In genomic region chr3:71528816-71529215, GRCh38 we compare ENCODE assay signal across 18 cellular contexts. TPM values are rescaled to one million over a fixed set of nuclear protein-coding genes. Genes with fewer than 3 reads are reported as not detected.
DNase-seq lines count a peak whose midpoint lies in the region; ATAC-seq, FAIRE-seq and TF ChIP-seq lines count a peak whose summit lies in the region.
"Had no signal": no experiment of that assay in that cellular context is flagged by ENCODE, and none has a peak within 500 bp of the region (broad histone marks: within the 10 kb centered on the region; RNA-seq: fewer than 3 reads in every experiment).

No MANE protein-coding gene starts in this region.

- peak overlapping the region in 1 of 2 donors; percentile 45 for H3K27ac Mint-ChIP-seq in activated naive CD4-positive, alpha-beta T cell treated with anti-CD3 and anti-CD28 coated beads, Interleukin-2, amount 50 U/mL, for 72 hours
- no peak overlapping the region for H3K27ac Mint-ChIP-seq in activated naive CD4-positive, alpha-beta T cell treated with anti-CD3 and anti-CD28 coated beads, Interleukin-2, amount 10 ng/mL, durations not matched to agents 7 days and 5 days
- H3K27ac Mint-ChIP-seq in activated T-helper 2 cell treated with anti-CD3 and anti-CD28 coated beads, Interferon-gamma antibody, Interleukin-2, Interleukin-4, amounts not matched to agents 10 μg/mL and 5 μg/mL and 100 μg/mL, durations not matched to agents 14 hours and 24 hours and 36 hours, result peak overlapping the region; percentile 52
- H3K27ac Mint-ChIP-seq: nephron progenitor cell had no signal

- DNase-seq in activated naive CD4-positive, alpha-beta T cell treated with anti-CD3 and anti-CD28 coated beads, Interleukin-2, amount 50 U/mL, for 72 hours (ENCODE audit: low spot score in 2 of 2), result no peak
- no peak for DNase-seq in activated naive CD4-positive, alpha-beta T cell treated with anti-CD3 and anti-CD28 coated beads, Interleukin-2, amount 10 ng/mL, durations not matched to agents 7 days and 5 days
- DNase-seq in activated T-helper 2 cell treated with anti-CD3 and anti-CD28 coated beads, Interferon-gamma antibody, Interleukin-2, Interleukin-4, amounts not matched to agents 10 μg/mL and 5 μg/mL and 100 μg/mL, durations not matched to agents 14 hours and 24 hours and 36 hours (ENCODE audit: low spot score), result no peak
- no peak for DNase-seq in NCI-H1930 (lab: John Stamatoyannopoulos, UW)
- no peak for DNase-seq in brain microvascular endothelial cell
- DNase-seq in pancreas, result no peak
- DNase-seq: foreskin fibroblast; GDM1; NCI-H1417 treated with DMSO at 0.1 percent for 48 hours; NCI-H510A; nephron progenitor cell; PC-9; sigmoid colon; stimulated activated CD4-positive, alpha-beta T cell treated with anti-CD3 and anti-CD28 coated beads, Interleukin-4, amount 100 ng/mL, for 4 hours; upper lobe of left lung had no signal

- CTCF ChIA-PET in activated naive CD4-positive, alpha-beta T cell treated with anti-CD3 and anti-CD28 coated beads, Interleukin-2, amount 10 ng/mL, durations not matched to agents 7 days and 5 days (lab: Charles Lee), result no interaction called here

- peak; percentile 71 to 90 for ATAC-seq in activated naive CD4-positive, alpha-beta T cell treated with anti-CD3 and anti-CD28 coated beads, Interleukin-2, amount 50 U/mL, for 72 hours
- ATAC-seq in HG03097 (IDR thresholded peaks at IDR 0.05; ENCODE audit: low FRiP score, unreplicated experiment) (peak; percentile 85), HG02623 (IDR thresholded peaks at IDR 0.05; ENCODE audit: unreplicated experiment) (no peak), pancreas (no peak)

- no peak overlapping the region for H3K4me3 ChIP-seq in brain microvascular endothelial cell (ENCODE audit: low read depth, low read length)
- H3K4me3 ChIP-seq in pancreas, result no peak overlapping the region
- H3K4me3 ChIP-seq: lung, PC-9, sigmoid colon, upper lobe of left lung had no signal

- H3K27ac ChIP-seq in brain microvascular endothelial cell (no peak overlapping the region), pancreas (no peak overlapping the region)
- H3K27ac ChIP-seq: PC-9, sigmoid colon, upper lobe of left lung had no signal

- in situ Hi-C loops in brain microvascular endothelial cell (cut with HindIII; ENCODE audit: low pct_ligation_motif_present, low sequenced_read_pairs), result no loop called here

- H3K9me3 ChIP-seq in pancreas, result no peaks in the 10 kb centered on the region
- H3K9me3 ChIP-seq: sigmoid colon, upper lobe of left lung had no signal

- no peaks in the 10 kb centered on the region for H3K27me3 Mint-ChIP-seq in activated naive CD4-positive, alpha-beta T cell treated with anti-CD3 and anti-CD28 coated beads, Interleukin-2, amount 10 ng/mL, durations not matched to agents 7 days and 5 days
- H3K27me3 Mint-ChIP-seq in activated T-helper 2 cell treated with anti-CD3 and anti-CD28 coated beads, Interferon-gamma antibody, Interleukin-2, Interleukin-4, amounts not matched to agents 10 μg/mL and 5 μg/mL and 100 μg/mL, durations not matched to agents 14 hours and 24 hours and 36 hours (ENCODE audit: low read depth), result no peaks in the 10 kb centered on the region

- H3K36me3 ChIP-seq in brain microvascular endothelial cell (replicated peaks), result no peaks in the 10 kb centered on the region
- no peaks in the 10 kb centered on the region for H3K36me3 ChIP-seq in pancreas
- H3K36me3 ChIP-seq: sigmoid colon, upper lobe of left lung had no signal

- H3K27me3 ChIP-seq in brain microvascular endothelial cell (replicated peaks) (no peaks in the 10 kb centered on the region), pancreas (no peaks in the 10 kb centered on the region)
- H3K27me3 ChIP-seq: sigmoid colon, upper lobe of left lung had no signal

- no peak overlapping the region for H3K4me3 Mint-ChIP-seq in activated naive CD4-positive, alpha-beta T cell treated with anti-CD3 and anti-CD28 coated beads, Interleukin-2, amount 10 ng/mL, durations not matched to agents 7 days and 5 days
- no peak overlapping the region for H3K4me3 Mint-ChIP-seq in activated T-helper 2 cell treated with anti-CD3 and anti-CD28 coated beads, Interferon-gamma antibody, Interleukin-2, Interleukin-4, amounts not matched to agents 10 μg/mL and 5 μg/mL and 100 μg/mL, durations not matched to agents 14 hours and 24 hours and 36 hours (ENCODE audit: low read depth)
- H3K4me3 Mint-ChIP-seq: nephron progenitor cell had no signal

- H3K4me1 ChIP-seq in pancreas, result no peaks in the 10 kb centered on the region

- 77 to 82% methylated on average over 2 of the region's 2 CpGs for WGBS in pancreas, 2 donors

- FAIRE-seq in pancreas (lab: Jason Lieb, UNC), result no peak

- H3K4me1 Mint-ChIP-seq in activated naive CD4-positive, alpha-beta T cell treated with anti-CD3 and anti-CD28 coated beads, Interleukin-2, amount 10 ng/mL, durations not matched to agents 7 days and 5 days, result peaks cover 22% of the 10 kb centered on the region
- peaks cover 36% of the 10 kb centered on the region for H3K4me1 Mint-ChIP-seq in activated T-helper 2 cell treated with anti-CD3 and anti-CD28 coated beads, Interferon-gamma antibody, Interleukin-2, Interleukin-4, amounts not matched to agents 10 μg/mL and 5 μg/mL and 100 μg/mL, durations not matched to agents 14 hours and 24 hours and 36 hours (ENCODE audit: low read depth)

- H3K9me3 Mint-ChIP-seq in activated naive CD4-positive, alpha-beta T cell treated with anti-CD3 and anti-CD28 coated beads, Interleukin-2, amount 50 U/mL, for 72 hours, result no peaks in the 10 kb centered on the region
- no peaks in the 10 kb centered on the region for H3K9me3 Mint-ChIP-seq in activated naive CD4-positive, alpha-beta T cell treated with anti-CD3 and anti-CD28 coated beads, Interleukin-2, amount 10 ng/mL, durations not matched to agents 7 days and 5 days
- H3K9me3 Mint-ChIP-seq in activated T-helper 2 cell treated with anti-CD3 and anti-CD28 coated beads, Interferon-gamma antibody, Interleukin-2, Interleukin-4, amounts not matched to agents 10 μg/mL and 5 μg/mL and 100 μg/mL, durations not matched to agents 14 hours and 24 hours and 36 hours, result no peaks in the 10 kb centered on the region
- H3K9me3 Mint-ChIP-seq: nephron progenitor cell had no signal

- H3K36me3 Mint-ChIP-seq in activated naive CD4-positive, alpha-beta T cell treated with anti-CD3 and anti-CD28 coated beads, Interleukin-2, amount 50 U/mL, for 72 hours, result peaks cover 0 to 6% of the 10 kb centered on the region in 2 donors
- H3K36me3 Mint-ChIP-seq in activated naive CD4-positive, alpha-beta T cell treated with anti-CD3 and anti-CD28 coated beads, Interleukin-2, amount 10 ng/mL, durations not matched to agents 7 days and 5 days, result no peaks in the 10 kb centered on the region
- H3K36me3 Mint-ChIP-seq in activated T-helper 2 cell treated with anti-CD3 and anti-CD28 coated beads, Interferon-gamma antibody, Interleukin-2, Interleukin-4, amounts not matched to agents 10 μg/mL and 5 μg/mL and 100 μg/mL, durations not matched to agents 14 hours and 24 hours and 36 hours (ENCODE audit: low read depth), result peaks cover 4% of the 10 kb centered on the region

- intact Hi-C loops in activated T-helper 2 cell treated with anti-CD3 and anti-CD28 coated beads, Interferon-gamma antibody, Interleukin-2, Interleukin-4, amounts not matched to agents 10 μg/mL and 5 μg/mL and 100 μg/mL, durations not matched to agents 14 hours and 24 hours and 36 hours (cut with micrococcal nuclease), result loop anchor here (5.0 kb wide), 1 partner anchor 33 kb away; no protein-coding TSS in a partner anchor
- intact Hi-C loops in pancreas (cut with DNase I), result no loop called here

- TF ChIP-seq CTCF in brain microvascular endothelial cell (IDR thresholded peaks at IDR 0.05; ENCODE audit: low read depth, low read length, missing control alignments) (no peak), pancreas (IDR thresholded peaks at IDR 0.05) (no peak)

RNA-seq across cellular contexts. Expression of gene FOXP1, which starts 54.7 kb away (rescaled TPM):
- total RNA-seq in activated naive CD4-positive, alpha-beta T cell treated with anti-CD3 and anti-CD28 coated beads, Interleukin-2, amount 50 U/mL, for 72 hours, result 100 to 1,000 TPM; 119 to 199 TPM
- 132 and 138 TPM in 2 replicates for total RNA-seq in activated T-helper 2 cell treated with anti-CD3 and anti-CD28 coated beads, Interferon-gamma antibody, Interleukin-2, Interleukin-4, amounts not matched to agents 10 μg/mL and 5 μg/mL and 100 μg/mL, durations not matched to agents 14 hours and 24 hours and 36 hours
- 10 to 100 TPM; 34.8 to 74.1 (median 45.1) TPM for total RNA-seq in pancreas
- polyA plus RNA-seq in pancreas, result 10 to 100 TPM; 13.4 to 17.8 TPM

Comparison
In these comparisons a context has a peak if more than half of its experiments do, and no peak if none do; other contexts are left out.
1. ATAC-seq: peak in activated naive CD4-positive, alpha-beta T cell treated with anti-CD3 and anti-CD28 coated beads, Interleukin-2, amount 50 U/mL, for 72 hours (2 of 2) and HG03097 (single experiment); none in HG02623 (single experiment) and pancreas (0 of 4).